ENCODE assay signal across 8 cellular contexts in genomic region chr15:77034620-77035467, GRCh38. TPM values are rescaled to one million over a fixed set of nuclear protein-coding genes. Genes with fewer than 3 reads are reported as not detected.
DNase-seq lines count a peak whose midpoint lies in the region; ATAC-seq and TF ChIP-seq lines count a peak whose summit lies in the region.

No MANE protein-coding gene starts in this region.

- no peak overlapping the region for H3K4me3 ChIP-seq in WI38 (ENCODE audit: low read depth, low read length)

- DNase-seq in NCI-H748 (lab: John Stamatoyannopoulos, UW; ENCODE audit: unreplicated experiment) (peak; percentile 14), NCI-H748 treated with DMSO at 0.1 percent for 48 hours (lab: John Stamatoyannopoulos, UW) (no peak), NCI-H446 treated with DMSO at 0.1 percent for 48 hours (lab: John Stamatoyannopoulos, UW) (no peak), kidney glomerular epithelial cell (lab: John Stamatoyannopoulos, UW) (no peak)
- peak in 2 of 3 experiments; percentile 41 to 44 for DNase-seq in effector memory CD8-positive, alpha-beta T cell
- DNase-seq in naive thymus-derived CD8-positive, alpha-beta T cell, result peak in 8 of 10 donors; percentile 33 to 73 (median 50)

- POLR2A ChIA-PET in naive thymus-derived CD8-positive, alpha-beta T cell (lab: Charles Lee), result interaction anchor here (0.6 to 2.9 kb wide), 4 partner anchors 9 to 61 kb away, joined by 3 to 13 read pairs (median 5); partner anchors contain the start of gene PSTPIP1

- TF ChIP-seq CTCF in WI38 (IDR thresholded peaks at IDR 0.05; ENCODE audit: low read depth, low read length), result peak; percentile 73

- H3K4me3 Mint-ChIP-seq in effector memory CD8-positive, alpha-beta T cell, result no peak overlapping the region
- no peak overlapping the region for H3K4me3 Mint-ChIP-seq in naive thymus-derived CD8-positive, alpha-beta T cell

- peaks cover 11 to 18% of the 10 kb centered on the region in 2 donors for H3K4me1 Mint-ChIP-seq in effector memory CD8-positive, alpha-beta T cell (ENCODE audit: low read depth in 2 of 2)
- peaks cover 4 to 28% (median 17%) of the 10 kb centered on the region in 4 donors for H3K4me1 Mint-ChIP-seq in naive thymus-derived CD8-positive, alpha-beta T cell

- H3K27ac Mint-ChIP-seq in effector memory CD8-positive, alpha-beta T cell, result peak overlapping the region; percentile 83 to 92
- H3K27ac Mint-ChIP-seq in naive thymus-derived CD8-positive, alpha-beta T cell, result peak overlapping the region in 9 of 10 donors; percentile 48 to 93 (median 84)

- no peaks in the 10 kb centered on the region for H3K27me3 Mint-ChIP-seq in effector memory CD8-positive, alpha-beta T cell
- no peaks in the 10 kb centered on the region for H3K27me3 Mint-ChIP-seq in naive thymus-derived CD8-positive, alpha-beta T cell

- peaks cover 37% of the 10 kb centered on the region for H3K36me3 Mint-ChIP-seq in effector memory CD8-positive, alpha-beta T cell (ENCODE audit: insufficient read depth)
- peaks cover 0 to 28% (median 15%) of the 10 kb centered on the region in 3 donors for H3K36me3 Mint-ChIP-seq in naive thymus-derived CD8-positive, alpha-beta T cell

- ATAC-seq in effector memory CD8-positive, alpha-beta T cell (replicated peaks), result peak; percentile 61
- ATAC-seq in naive thymus-derived CD8-positive, alpha-beta T cell, result peak; percentile 53 to 59
- ATAC-seq in GM18520 (IDR thresholded peaks at IDR 0.05; ENCODE audit: unreplicated experiment), result no peak

- peaks cover 0 to 2% of the 10 kb centered on the region in 2 donors for H3K9me3 Mint-ChIP-seq in effector memory CD8-positive, alpha-beta T cell
- peaks cover 0 to 28% (median 0%) of the 10 kb centered on the region in 9 donors for H3K9me3 Mint-ChIP-seq in naive thymus-derived CD8-positive, alpha-beta T cell

RNA-seq across cellular contexts. Expression of gene TSPAN3, which starts 36.1 kb away (rescaled TPM):
- total RNA-seq in naive thymus-derived CD8-positive, alpha-beta T cell, result 10 to 100 TPM; 36.6 to 36.8 TPM
- polyA plus RNA-seq in naive thymus-derived CD8-positive, alpha-beta T cell, result 100 to 1,000 TPM in 2 of 3 donors, 10 to 100 TPM in 1; 87.9 to 120 (median 115) TPM

RNA-seq across cellular contexts. Expression of gene PSTPIP1, which starts 39.9 kb away (rescaled TPM):
- 100 to 1,000 TPM; 118 to 124 TPM for total RNA-seq in naive thymus-derived CD8-positive, alpha-beta T cell
- polyA plus RNA-seq in naive thymus-derived CD8-positive, alpha-beta T cell, result 10 to 100 TPM; 34.0 to 50.6 (median 41.8) TPM

Comparison
In these comparisons a context has a peak if more than half of its experiments do, and no peak if none do; other contexts are left out.
1. DNase-seq: peak in NCI-H748 (single experiment), effector memory CD8-positive, alpha-beta T cell (2 of 3) and naive thymus-derived CD8-positive, alpha-beta T cell (8 of 10); none in NCI-H748 treated with DMSO at 0.1 percent for 48 hours (single experiment), NCI-H446 treated with DMSO at 0.1 percent for 48 hours (single experiment) and kidney glomerular epithelial cell (single experiment).